30 cellular contexts compared by ENCODE assay signal in genomic region chr4:113495790-113496189, GRCh38.
"Had no signal": no experiment of that assay in that cellular context is flagged by ENCODE, and none has a peak within 500 bp of the region (broad histone marks: within the 10 kb centered on the region; RNA-seq: fewer than 3 reads in every experiment).

No MANE protein-coding gene starts in this region.

- H3K9me2 ChIP-seq: SK-N-SH had no signal

- H3K27ac Mint-ChIP-seq: activated CD8-positive, alpha-beta T cell treated with anti-CD3 and anti-CD28 coated beads for 36 hours; activated naive CD8-positive, alpha-beta T cell; activated T-cell treated with anti-CD3 and anti-CD28 coated beads, Interleukin-2, amount 50 U/mL, for 72 hours; activated T-helper 2 cell treated with anti-CD3 and anti-CD28 coated beads, Interferon-gamma antibody, Interleukin-2, Interleukin-4, amounts not matched to agents 10 μg/mL and 5 μg/mL and 100 μg/mL, durations not matched to agents 14 hours and 24 hours and 36 hours; IgD-negative memory B cell had no signal

- H3K9ac ChIP-seq: SK-N-SH had no signal

- H3K27me3 Mint-ChIP-seq: activated CD8-positive, alpha-beta T cell treated with anti-CD3 and anti-CD28 coated beads for 36 hours; activated naive CD8-positive, alpha-beta T cell; central memory CD8-positive, alpha-beta T cell; IgD-negative memory B cell had no signal

- H3K9me3 Mint-ChIP-seq: activated CD8-positive, alpha-beta T cell treated with anti-CD3 and anti-CD28 coated beads for 36 hours; central memory CD8-positive, alpha-beta T cell had no signal

- ATAC-seq: activated CD8-positive, alpha-beta T cell treated with anti-CD3 and anti-CD28 coated beads for 36 hours; activated T-cell treated with anti-CD3 and anti-CD28 coated beads, Interleukin-2, amount 50 U/mL, for 72 hours; Panc1; Right ventricle myocardium inferior had no signal

- H3K27ac ChIP-seq: adrenal gland, breast epithelium, SJCRH30, VCaP had no signal

- H3K4me3 ChIP-seq: adrenal gland, breast epithelium, SJCRH30 had no signal

- H3K4me3 Mint-ChIP-seq: activated CD8-positive, alpha-beta T cell treated with anti-CD3 and anti-CD28 coated beads for 36 hours; activated naive CD8-positive, alpha-beta T cell; activated T-cell treated with anti-CD3 and anti-CD28 coated beads, Interleukin-2, amount 50 U/mL, for 72 hours; central memory CD8-positive, alpha-beta T cell; IgD-negative memory B cell had no signal

- H3K9me3 ChIP-seq: adrenal gland, breast epithelium, SK-N-SH had no signal

- H3K36me3 ChIP-seq: adrenal gland, breast epithelium had no signal

- H3K27me3 ChIP-seq: adrenal gland, breast epithelium, SJCRH30 had no signal

- H3K4me1 Mint-ChIP-seq: central memory CD8-positive, alpha-beta T cell had no signal

- H3K4me1 ChIP-seq: breast epithelium, SJCRH30 had no signal

- H3K4me2 ChIP-seq: SK-N-SH had no signal

- DNase-seq: activated CD4-positive, alpha-beta T cell treated with anti-CD3 and anti-CD28 coated beads for 4 hours; activated CD4-positive, CD25-positive, alpha-beta regulatory T cell; activated CD8-positive, alpha-beta memory T cell treated with anti-CD3 and anti-CD28 coated beads, Interleukin-2, amount 50 U/mL, for 4 hours; activated CD8-positive, alpha-beta T cell treated with anti-CD3 and anti-CD28 coated beads for 36 hours; activated gamma-delta T cell treated with Interleukin-2 at 50 U/mL for 16 hours; activated T-cell treated with anti-CD3 and anti-CD28 coated beads, Interleukin-2, amount 50 U/mL, for 72 hours; adrenal gland; aorta; KG1; NCI-H1092; NCI-H1417; NCI-H1930; NCI-H345; NCI-H510A; NCI-H526 treated with DMSO at 0.1 percent for 48 hours; NCI-H82; NK-92 treated with Interleukin-12 subunit alpha and Interleukin-12 subunit beta, amount 100 ng/mL, for 24 hours; OCI-M1; RPMI8226; SJCRH30; SK-N-SH; T-helper 1 cell had no signal
